6 cellular contexts compared by ENCODE assay signal in the genomic region with DNA sequence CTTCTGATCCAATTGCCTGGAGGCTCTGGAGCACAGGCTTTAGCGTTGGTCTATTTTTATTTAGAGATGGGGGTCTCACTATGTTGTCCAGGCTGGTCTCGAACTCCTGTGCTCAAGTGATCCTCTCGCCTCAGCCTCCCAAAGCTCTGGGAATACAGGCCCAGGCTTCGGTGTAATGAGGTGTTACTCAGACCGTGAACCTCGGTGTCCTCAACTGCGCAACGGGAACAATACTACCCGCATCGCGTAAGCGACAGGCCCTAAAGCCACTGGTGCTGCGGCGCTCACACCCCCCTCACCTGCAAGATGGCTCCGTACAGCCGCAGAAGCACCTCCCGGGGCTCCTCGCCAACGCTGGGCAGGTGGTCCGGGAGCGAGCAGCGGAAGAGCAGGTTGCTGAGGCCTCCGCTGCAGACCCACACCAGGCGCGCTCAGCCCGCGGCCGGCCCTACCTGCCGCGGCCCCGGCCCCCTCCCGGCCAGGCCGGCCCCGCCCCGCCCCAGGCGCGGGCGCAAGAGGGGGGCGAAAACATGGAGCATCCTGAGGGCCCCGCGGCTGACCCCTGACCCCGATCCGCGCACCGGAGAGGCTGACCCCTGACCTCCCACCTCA. TPM values are rescaled to one million over a fixed set of nuclear protein-coding genes. Genes with fewer than 3 reads are reported as not detected.
DNase-seq lines count a peak whose midpoint lies in the region; ATAC-seq and TF ChIP-seq lines count a peak whose summit lies in the region.

No MANE protein-coding gene starts in this region.

- H3F3A ChIP-seq in smooth muscle cell (ENCODE audit: low read depth), result no peaks in the 10 kb centered on the region

- H3K27ac ChIP-seq in Peyer's patch (peak overlapping the region; percentile 98 to 100 (median 99)), smooth muscle cell (ENCODE audit: low read depth) (peak overlapping the region; percentile 94)

- TF ChIP-seq CTCF in Peyer's patch (IDR thresholded peaks at IDR 0.05), result no peak
- no peak for TF ChIP-seq CTCF in epithelial cell of esophagus (IDR thresholded peaks at IDR 0.05; ENCODE audit: insufficient read depth, low read depth, low read length, missing control alignments)
- TF ChIP-seq CTCF in smooth muscle cell (IDR thresholded peaks at IDR 0.05; ENCODE audit: borderline replicate concordance, insufficient read depth, poor library complexity, severe bottlenecking), result no peak

- H3K9ac ChIP-seq in smooth muscle cell (ENCODE audit: low read depth), result peak overlapping the region; percentile 97

- no peaks in the 10 kb centered on the region for H3K36me3 ChIP-seq in Peyer's patch
- no peaks in the 10 kb centered on the region for H3K36me3 ChIP-seq in smooth muscle cell (ENCODE audit: low read depth)

- peak overlapping the region; percentile 96 for H3K4me2 ChIP-seq in smooth muscle cell

- DNase-seq in Peyer's patch, result peak in 2 of 3 donors; percentile 21 to 68
- peak; percentile 33 for DNase-seq in epithelial cell of esophagus (ENCODE audit: low read depth)
- no peak for DNase-seq in smooth muscle cell (lab: John Stamatoyannopoulos, UW; ENCODE audit: unreplicated experiment)
- DNase-seq in DMS153 treated with DMSO at 0.1 percent for 48 hours (lab: John Stamatoyannopoulos, UW; ENCODE audit: unreplicated experiment), result no peak
- no peak for DNase-seq in HuH-7.5 (ENCODE audit: low spot score)

- H3K79me2 ChIP-seq in smooth muscle cell (ENCODE audit: low read depth), result peaks cover 13% of the 10 kb centered on the region

- H4K20me1 ChIP-seq in smooth muscle cell (ENCODE audit: low read depth), result no peaks in the 10 kb centered on the region

- H3K4me1 ChIP-seq in Peyer's patch (peaks cover 0 to 33% (median 3%) of the 10 kb centered on the region in 4 donors), smooth muscle cell (ENCODE audit: low read depth) (peaks cover 6% of the 10 kb centered on the region)

- peak; percentile 19 for ATAC-seq in GM21360 (IDR thresholded peaks at IDR 0.05; ENCODE audit: unreplicated experiment)

- no peaks in the 10 kb centered on the region for H3K27me3 ChIP-seq in Peyer's patch
- H3K27me3 ChIP-seq in smooth muscle cell (ENCODE audit: low read depth), result no peaks in the 10 kb centered on the region

- 11% methylated on average over 24 of the region's 45 CpGs for WGBS in smooth muscle cell (ENCODE audit: low lambda C conversion rate)

- H3K4me3 ChIP-seq in Peyer's patch (peak overlapping the region; percentile 82 to 93 (median 88)), epithelial cell of esophagus (ENCODE audit: low read length) (peak overlapping the region; percentile 72), smooth muscle cell (peak overlapping the region; percentile 93)

- no peak for TF ChIP-seq POLR2A in Peyer's patch (IDR thresholded peaks at IDR 0.05)

- H3K9me3 ChIP-seq in Peyer's patch (no peaks in the 10 kb centered on the region), smooth muscle cell (replicated peaks; ENCODE audit: low read depth) (no peaks in the 10 kb centered on the region)

- peak overlapping the region; percentile 96 for H2AFZ ChIP-seq in smooth muscle cell (ENCODE audit: low read depth)

RNA-seq across cellular contexts. Expression of gene CHKB, which starts 0.6 kb away (rescaled TPM):
- 100 to 1,000 TPM; 111 to 278 (median 156) TPM for total RNA-seq in Peyer's patch
- total RNA-seq in smooth muscle cell, result 33.6 and 35.2 TPM in 2 replicates
- 62.8 and 64.8 TPM in 2 replicates for polyA plus RNA-seq in smooth muscle cell

RNA-seq across cellular contexts. Expression of gene CPT1B, which starts 3.8 kb away (rescaled TPM):
- total RNA-seq in Peyer's patch, result 100 to 1,000 TPM in 1 of 4 donors, 10 to 100 TPM in 3; 51.2 to 133 (median 56.5) TPM
- total RNA-seq in smooth muscle cell, result 13.1 and 19.3 TPM in 2 replicates
- polyA plus RNA-seq in smooth muscle cell, result 20.7 and 38.3 TPM in 2 replicates

RNA-seq across cellular contexts. Expression of gene MAPK8IP2, which starts 18.5 kb away (rescaled TPM):
- total RNA-seq in Peyer's patch, result 1 to 10 TPM in 1 of 4 donors, under 1 TPM in 2, not detected in 1; 0.66 to 1.2 (median 0.83) TPM
- 0.63 TPM in 2 replicates for total RNA-seq in smooth muscle cell
- polyA plus RNA-seq in smooth muscle cell, result 1.2 and 1.5 TPM in 2 replicates

RNA-seq across cellular contexts. Expression of gene SYCE3, which starts 19.3 kb away (rescaled TPM):
- not detected for total RNA-seq in Peyer's patch
- total RNA-seq in smooth muscle cell, result not detected in 2 replicates
- not detected in 2 replicates for polyA plus RNA-seq in smooth muscle cell

RNA-seq across cellular contexts. Expression of gene KLHDC7B, which starts 36.4 kb away (rescaled TPM):
- total RNA-seq in Peyer's patch (1 to 10 TPM in 1 of 4 donors, not detected in 3; 1.1 TPM), smooth muscle cell (0.31 and 1.1 TPM in 2 replicates)
- 1.5 and 2.2 TPM in 2 replicates for polyA plus RNA-seq in smooth muscle cell

Comparison
In these comparisons a context has a peak if more than half of its experiments do, and no peak if none do; other contexts are left out.
1. DNase-seq: peak in Peyer's patch (2 of 3) and epithelial cell of esophagus (single experiment); none in smooth muscle cell (single experiment), DMS153 treated with DMSO at 0.1 percent for 48 hours (single experiment) and HuH-7.5 (single experiment).
2. Peak in every context shown above with its lines, with median percentiles within 50 percentile points of each other: H3K4me3 ChIP-seq.